ENCODE assay signal across 13 cellular contexts in genomic region chr17:67615011-67615561, GRCh38.
DNase-seq lines count a peak whose midpoint lies in the region; ATAC-seq lines count a peak whose summit lies in the region.
"Had no signal": no experiment of that assay in that cellular context is flagged by ENCODE, and none has a peak within 500 bp of the region (broad histone marks: within the 10 kb centered on the region; RNA-seq: fewer than 3 reads in every experiment).

No MANE protein-coding gene starts in this region.

- H3K27ac ChIP-seq in SJCRH30: no peak overlapping the region
- H3K27ac ChIP-seq: left lung, transverse colon had no signal

- no peaks in the 10 kb centered on the region for H3K4me1 ChIP-seq in SJCRH30
- H3K4me1 ChIP-seq: left lung, transverse colon had no signal

- peak; percentile 6 for DNase-seq in NCI-H1105 treated with DMSO at 0.1 percent for 48 hours (lab: John Stamatoyannopoulos, UW)
- no peak for DNase-seq in NCI-H1105 (lab: John Stamatoyannopoulos, UW)
- DNase-seq in SJCRH30: peak; percentile 9 to 24
- peak; percentile 26 for DNase-seq in fibroblast of peridontal ligament (ENCODE audit: extremely low read depth)
- peak; percentile 13 for DNase-seq in retina
- no peak for DNase-seq in GM19240 (ENCODE audit: insufficient read length, low spot score)
- DNase-seq: activated CD4-positive, alpha-beta T cell treated with anti-CD3 and anti-CD28 coated beads, Interleukin-2, amount 50 U/mL, for 1 hour; left lung; transverse colon had no signal

- no peak overlapping the region for H3K4me3 ChIP-seq in SJCRH30
- H3K4me3 ChIP-seq: GM12878, left lung, transverse colon had no signal

- no peaks in the 10 kb centered on the region for H3K9me3 ChIP-seq in SJCRH30 (replicated peaks)
- H3K9me3 ChIP-seq: left lung, transverse colon had no signal

- H3K27me3 ChIP-seq in SJCRH30: no peaks in the 10 kb centered on the region
- H3K27me3 ChIP-seq: left lung, transverse colon had no signal

- H3K36me3 ChIP-seq in SJCRH30: no peaks in the 10 kb centered on the region
- H3K36me3 ChIP-seq: left lung, transverse colon had no signal

- ATAC-seq in HG02798 (IDR thresholded peaks at IDR 0.05; ENCODE audit: poor library complexity, unreplicated experiment): no peak
- ATAC-seq in HG03108 (IDR thresholded peaks at IDR 0.05; ENCODE audit: unreplicated experiment): no peak
- ATAC-seq: activated T-helper 17 cell treated with anti-CD3 and anti-CD28 coated beads, Interleukin-2, amount 50 U/mL, for 72 hours; GM12878; left lung had no signal

Comparison
In these comparisons a context has a peak if more than half of its experiments do, and no peak if none do; other contexts are left out.
1. DNase-seq: peak in NCI-H1105 treated with DMSO at 0.1 percent for 48 hours (single experiment), SJCRH30 (2 of 2), fibroblast of peridontal ligament (single experiment) and retina (single experiment); none in NCI-H1105 (single experiment) and GM19240 (single experiment).